In the genomic region with DNA sequence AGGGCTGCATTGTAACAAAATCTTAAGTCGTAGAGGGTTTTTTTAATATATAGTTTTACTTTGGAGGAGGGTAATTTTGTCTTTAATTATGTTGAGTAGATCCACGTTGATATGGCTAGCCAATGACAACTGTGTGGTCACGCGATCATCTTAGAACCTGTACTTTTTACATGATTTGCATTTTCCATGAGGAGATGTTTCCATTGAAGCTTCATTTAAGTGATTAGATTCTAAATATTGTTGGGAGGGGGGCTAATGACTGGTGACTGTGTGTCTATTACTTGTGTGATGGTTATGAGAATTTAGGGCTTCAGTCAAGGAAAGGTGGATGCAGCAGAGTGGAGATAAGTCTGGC, we compare ENCODE assay signal across 8 cellular contexts. TPM values are rescaled to one million over a fixed set of nuclear protein-coding genes. Genes with fewer than 3 reads are reported as not detected.
A peak's percentile ranks its signal among the peaks of the same experiment; 100 is the strongest.
DNase-seq lines count a peak whose midpoint lies in the region; ATAC-seq and TF ChIP-seq lines count a peak whose summit lies in the region.
"Not testable (repeated sequence)": the region's sequence is repeated elsewhere in the genome, so short reads cannot be mapped to it uniquely, and the experiment has no call there.

No MANE protein-coding gene starts in this region.

- H3K27ac Mint-ChIP-seq in HFFc6, result peak overlapping the region; percentile 95
- H3K27ac Mint-ChIP-seq in activated naive CD4-positive, alpha-beta T cell treated with anti-CD3 and anti-CD28 coated beads for 36 hours, result peak overlapping the region; percentile 98
- H3K27ac Mint-ChIP-seq in natural killer cell, result peak overlapping the region; percentile 97
- peak overlapping the region; percentile 99 for H3K27ac Mint-ChIP-seq in stimulated activated naive B cell treated with anti-CD40 and anti-IgM and Interleukin-4, amounts not matched to agents 10 μg/mL and 1 μg/mL and 100 μg/mL, for 72 hours

- in situ Hi-C loops in Panc1 (cut with HindIII; ENCODE audit: low pct_unique_long_range_greater_than_20kb, low sequenced_read_pairs), result not testable (repeated sequence)

- no CpG with 5 or more reads among the region's 4 CpGs for WGBS in iPS DF 6.9 (ENCODE audit: insufficient coverage, insufficient read length)

- CTCF ChIA-PET in Panc1 (lab: Charles Lee), result not testable (repeated sequence)
- CTCF ChIA-PET in activated naive CD4-positive, alpha-beta T cell treated with anti-CD3 and anti-CD28 coated beads for 36 hours (lab: Charles Lee), result interaction anchor here (4.6 kb wide), 1 partner anchor 49 kb away, joined by 75 read pairs; no protein-coding TSS in a partner anchor

- peak overlapping the region; percentile 87 to 94 (median 91) for H3K4me2 ChIP-seq in BLaER1 treated with 17β-estradiol and CSF1 and Interleukin-3, amounts not matched to agents 10 nM and 100 nM

- POLR2A ChIA-PET in Panc1 (lab: Charles Lee), result interaction anchor here (0.6 kb wide), 1 partner anchor 274 kb away, joined by 3 read pairs; no protein-coding TSS in a partner anchor

- peak overlapping the region; percentile 87 to 92 (median 91) for H3K9ac ChIP-seq in BLaER1 treated with 17β-estradiol and CSF1 and Interleukin-3, amounts not matched to agents 10 nM and 100 nM

- not testable (repeated sequence) for H3K9me3 Mint-ChIP-seq in HFFc6; activated naive CD4-positive, alpha-beta T cell treated with anti-CD3 and anti-CD28 coated beads for 36 hours; natural killer cell; stimulated activated naive B cell treated with anti-CD40 and anti-IgM and Interleukin-4, amounts not matched to agents 10 μg/mL and 1 μg/mL and 100 μg/mL, for 72 hours

- not testable (repeated sequence) for H3K27me3 Mint-ChIP-seq in HFFc6 (ENCODE audit: insufficient read depth); activated naive CD4-positive, alpha-beta T cell treated with anti-CD3 and anti-CD28 coated beads for 36 hours (ENCODE audit: low read depth); natural killer cell (ENCODE audit: low read depth in 2 of 2); stimulated activated naive B cell treated with anti-CD40 and anti-IgM and Interleukin-4, amounts not matched to agents 10 μg/mL and 1 μg/mL and 100 μg/mL, for 72 hours

- peak overlapping the region; percentile 70 to 91 (median 88) for H3K27ac ChIP-seq in BLaER1 treated with 17β-estradiol and CSF1 and Interleukin-3, amounts not matched to agents 10 nM and 100 nM
- H3K27ac ChIP-seq in Panc1 (ENCODE audit: low read length), result peak overlapping the region; percentile 89
- H3K27ac ChIP-seq in effector memory CD4-positive, alpha-beta T cell (ENCODE audit: insufficient read depth, low read length, poor library complexity, severe bottlenecking), result peak overlapping the region; percentile 80
- H3K27ac ChIP-seq in iPS DF 6.9 (ENCODE audit: low read length), result not testable (repeated sequence)

- not testable (repeated sequence) for BruUV-seq in Panc1 (replicated peaks; lab: Mats Ljungman, UMichigan)

- TF ChIP-seq CTCF in HFFc6 (IDR thresholded peaks at IDR 0.05); Panc1 (IDR thresholded peaks at IDR 0.05); natural killer cell (IDR thresholded peaks at IDR 0.05): not testable (repeated sequence)

- H4K20me1 ChIP-seq in BLaER1 treated with 17β-estradiol and CSF1 and Interleukin-3, amounts not matched to agents 10 nM and 100 nM, result peaks cover 0 to 35% (median 5%) of the 10 kb centered on the region in 11 experiments; a peak in 6 of 22 replicates

- intact Hi-C loops in Panc1 (cut with micrococcal nuclease; ENCODE audit: unreplicated experiment), result not testable (repeated sequence)
- intact Hi-C loops in activated naive CD4-positive, alpha-beta T cell treated with anti-CD3 and anti-CD28 coated beads for 36 hours (cut with micrococcal nuclease), result loop anchor here (2.0 to 5.0 kb wide), 3 partner anchors 190 to 577 kb away; a partner anchor contains a TSS
- intact Hi-C loops in natural killer cell (cut with micrococcal nuclease), result loop anchor here (5.0 kb wide), 1 partner anchor 405 kb away; no protein-coding TSS in a partner anchor

- H3K27me3 ChIP-seq in BLaER1 treated with 17β-estradiol and CSF1 and Interleukin-3, amounts not matched to agents 10 nM and 100 nM; Panc1 (ENCODE audit: control insufficient read depth, insufficient read depth, low read length); effector memory CD4-positive, alpha-beta T cell (replicated peaks; ENCODE audit: control insufficient read depth, insufficient read depth, low read length, poor library complexity, severe bottlenecking); iPS DF 6.9 (ENCODE audit: control insufficient read depth, insufficient read depth, low read length): not testable (repeated sequence)

- H3K4me1 Mint-ChIP-seq in HFFc6 (ENCODE audit: low read depth), result peaks cover 19% of the 10 kb centered on the region
- peaks cover 35% of the 10 kb centered on the region for H3K4me1 Mint-ChIP-seq in activated naive CD4-positive, alpha-beta T cell treated with anti-CD3 and anti-CD28 coated beads for 36 hours (ENCODE audit: low read depth)
- H3K4me1 Mint-ChIP-seq in natural killer cell, result peaks cover 18 to 22% of the 10 kb centered on the region in 2 donors
- H3K4me1 Mint-ChIP-seq in stimulated activated naive B cell treated with anti-CD40 and anti-IgM and Interleukin-4, amounts not matched to agents 10 μg/mL and 1 μg/mL and 100 μg/mL, for 72 hours, result peaks cover 9 to 16% of the 10 kb centered on the region in 2 donors

- peak overlapping the region; percentile 78 to 90 (median 84) for H3K4me3 ChIP-seq in BLaER1 treated with 17β-estradiol and CSF1 and Interleukin-3, amounts not matched to agents 10 nM and 100 nM
- H3K4me3 ChIP-seq in Panc1 (ENCODE audit: low read depth in 2 of 2, low read length in 2 of 2) (peak overlapping the region; percentile 77 to 85), iPS DF 6.9 (ENCODE audit: low read length) (peak overlapping the region; percentile 80; the same call in 1 of the 2 replicates)
- peak overlapping the region; percentile 73 for H3K4me3 ChIP-seq in effector memory CD4-positive, alpha-beta T cell (ENCODE audit: insufficient read depth, low read depth, low read length, poor library complexity, severe bottlenecking)

- not testable (repeated sequence) for DNase-seq in HFFc6; Panc1 (ENCODE audit: low read depth, low spot score); activated naive CD4-positive, alpha-beta T cell treated with anti-CD3 and anti-CD28 coated beads for 36 hours; effector memory CD4-positive, alpha-beta T cell; iPS DF 6.9 (ENCODE audit: low read depth, low spot score); natural killer cell; stimulated activated naive B cell treated with anti-CD40 and anti-IgM and Interleukin-4, amounts not matched to agents 10 μg/mL and 1 μg/mL and 100 μg/mL, for 72 hours

- peaks cover 17 to 36% (median 30%) of the 10 kb centered on the region in 11 experiments for H3K36me3 ChIP-seq in BLaER1 treated with 17β-estradiol and CSF1 and Interleukin-3, amounts not matched to agents 10 nM and 100 nM
- not testable (repeated sequence) for H3K36me3 ChIP-seq in Panc1 (ENCODE audit: control insufficient read depth, insufficient read depth, low read length); effector memory CD4-positive, alpha-beta T cell (ENCODE audit: control insufficient read depth, insufficient read depth, low read length); iPS DF 6.9 (ENCODE audit: control insufficient read depth, insufficient read depth, low read length)

- H3K4me1 ChIP-seq in BLaER1 treated with 17β-estradiol and CSF1 and Interleukin-3, amounts not matched to agents 10 nM and 100 nM, result peaks cover 14 to 23% (median 16%) of the 10 kb centered on the region in 10 experiments
- not testable (repeated sequence) for H3K4me1 ChIP-seq in Panc1 (ENCODE audit: control insufficient read depth, insufficient read depth, low read length); effector memory CD4-positive, alpha-beta T cell (ENCODE audit: control insufficient read depth, insufficient read depth, low read length, poor library complexity, severe bottlenecking); iPS DF 6.9 (ENCODE audit: control insufficient read depth, insufficient read depth, low read length)

- not testable (repeated sequence) for H3K9me3 ChIP-seq in BLaER1 treated with 17β-estradiol and CSF1 and Interleukin-3, amounts not matched to agents 10 nM and 100 nM (replicated peaks in 1 of 11); Panc1 (ENCODE audit: control insufficient read depth, insufficient read depth, low read depth, low read length); effector memory CD4-positive, alpha-beta T cell (ENCODE audit: control insufficient read depth, low read length); iPS DF 6.9 (ENCODE audit: control insufficient read depth, insufficient read depth, low read length)

- H3K4me3 Mint-ChIP-seq in HFFc6, result peak overlapping the region; percentile 98
- peak overlapping the region; percentile 97 for H3K4me3 Mint-ChIP-seq in activated naive CD4-positive, alpha-beta T cell treated with anti-CD3 and anti-CD28 coated beads for 36 hours
- peak overlapping the region; percentile 94 for H3K4me3 Mint-ChIP-seq in natural killer cell
- peak overlapping the region; percentile 92 to 97 for H3K4me3 Mint-ChIP-seq in stimulated activated naive B cell treated with anti-CD40 and anti-IgM and Interleukin-4, amounts not matched to agents 10 μg/mL and 1 μg/mL and 100 μg/mL, for 72 hours

- H3K36me3 Mint-ChIP-seq in HFFc6 (ENCODE audit: low read depth); natural killer cell: not testable (repeated sequence)
- peaks cover 18% of the 10 kb centered on the region for H3K36me3 Mint-ChIP-seq in activated naive CD4-positive, alpha-beta T cell treated with anti-CD3 and anti-CD28 coated beads for 36 hours (ENCODE audit: low read depth)
- peaks cover 6 to 15% of the 10 kb centered on the region in 2 donors for H3K36me3 Mint-ChIP-seq in stimulated activated naive B cell treated with anti-CD40 and anti-IgM and Interleukin-4, amounts not matched to agents 10 μg/mL and 1 μg/mL and 100 μg/mL, for 72 hours

- ATAC-seq in Panc1, natural killer cell: not testable (repeated sequence)
- peak; percentile 21 to 22 for ATAC-seq in stimulated activated naive B cell treated with anti-CD40 and anti-IgM and Interleukin-4, amounts not matched to agents 10 μg/mL and 1 μg/mL and 100 μg/mL, for 72 hours (replicated peaks)

RNA-seq across cellular contexts. Expression of a gene that starts 0.8 kb away (rescaled TPM):
- total RNA-seq in HFFc6 (2021; fragmentation: NEBNext Ultra II Directional; extraction: Animal tissue kit (Norgen Biotek cat#: 25700)), result 10 to 100 TPM; 25.5 to 33.6 (median 31.7) TPM
- total RNA-seq in Panc1 (2021; ENCODE audit: unreplicated experiment), result 43.6 TPM
- polyA plus RNA-seq in Panc1 (2012; ENCODE audit: insufficient read length), result 17.4 TPM
- 10 to 100 TPM; 35.9 to 36.2 TPM for total RNA-seq in activated naive CD4-positive, alpha-beta T cell treated with anti-CD3 and anti-CD28 coated beads for 36 hours
- total RNA-seq in natural killer cell, result 10 to 100 TPM; 16.1 to 20.8 (median 20.0) TPM

RNA-seq across cellular contexts. Expression of a gene that starts 21.6 kb away (rescaled TPM):
- 1 to 10 TPM; 6.3 to 9.0 (median 7.2) TPM for total RNA-seq in HFFc6 (2021; fragmentation: NEBNext Ultra II Directional; extraction: Animal tissue kit (Norgen Biotek cat#: 25700))
- total RNA-seq in Panc1 (2021; ENCODE audit: unreplicated experiment) (70.8 TPM), natural killer cell (1 to 10 TPM; 1.9 to 5.1 (median 2.3) TPM)
- polyA plus RNA-seq in Panc1 (2012; ENCODE audit: insufficient read length), result 67.0 TPM
- 10 to 100 TPM; 12.4 to 13.6 TPM for total RNA-seq in activated naive CD4-positive, alpha-beta T cell treated with anti-CD3 and anti-CD28 coated beads for 36 hours
